Comparison of ENCODE assay signal across 16 cellular contexts in genomic region chr5:132057498-132058255, GRCh38. TPM values are rescaled to one million over a fixed set of nuclear protein-coding genes. Genes with fewer than 3 reads are reported as not detected.
DNase-seq lines count a peak whose midpoint lies in the region; TF ChIP-seq lines count a peak whose summit lies in the region.
"Had no signal": no experiment of that assay in that cellular context is flagged by ENCODE, and none has a peak within 500 bp of the region (broad histone marks: within the 10 kb centered on the region; RNA-seq: fewer than 3 reads in every experiment).

No MANE protein-coding gene starts in this region.

- no peak overlapping the region for H3K9ac ChIP-seq in mammary epithelial cell (ENCODE audit: insufficient read depth, low read length)

- no peaks in the 10 kb centered on the region for H3K4me1 ChIP-seq in sigmoid colon
- no peaks in the 10 kb centered on the region for H3K4me1 ChIP-seq in mammary epithelial cell (ENCODE audit: insufficient read depth, low read length)

- TF ChIP-seq EP300 in sigmoid colon (IDR thresholded peaks at IDR 0.05), result no peak

- CTCF ChIA-PET in mammary epithelial cell (lab: Charles Lee; ENCODE audit: low non-redundant PET), result no interaction called here

- dilution Hi-C loops in mammary epithelial cell (cut with HindIII; ENCODE audit: low sequenced_read_pairs), result no loop called here

- DNase-seq in activated effector memory CD4-positive, alpha-beta T cell treated with anti-CD3 and anti-CD28 coated beads, Interleukin-2, amount 50 U/mL, for 16 hours, result peak; percentile 53
- DNase-seq in activated effector memory CD4-positive, alpha-beta T cell treated with Interleukin-2 at 50 U/mL for 16 hours, result no peak
- DNase-seq in activated CD8-positive, alpha-beta memory T cell treated with anti-CD3 and anti-CD28 coated beads, Interleukin-2, amount 50 U/mL, for 4 hours, result peak; percentile 9
- DNase-seq in endothelial cell (ENCODE audit: low spot score), result no peak
- peak; percentile 36 for DNase-seq in sigmoid colon
- no peak for DNase-seq in mammary epithelial cell
- no peak for DNase-seq in Ammon's horn (ENCODE audit: low spot score)
- no peak for DNase-seq in kidney tubule cell (ENCODE audit: low spot score)
- DNase-seq: foreskin fibroblast; MG63; NCI-H2081 treated with DMSO at 0.1 percent for 48 hours; NCI-H69; stimulated activated CD4-positive, alpha-beta T cell treated with anti-CD3 and anti-CD28 coated beads, Interleukin-4, amount 100 ng/mL, for 24 hours had no signal

- no peaks in the 10 kb centered on the region for H3K79me2 ChIP-seq in mammary epithelial cell (ENCODE audit: insufficient read depth, low read length)

- intact Hi-C loops in sigmoid colon (cut with DNase I), result no loop called here
- intact Hi-C loops in mammary epithelial cell (cut with micrococcal nuclease), result no loop called here

- H3K4me3 Mint-ChIP-seq in endothelial cell (ENCODE audit: unreplicated experiment), result no peak overlapping the region

- no peak for TF ChIP-seq POLR2A in sigmoid colon (IDR thresholded peaks at IDR 0.05)

- H2AFZ ChIP-seq in mammary epithelial cell (ENCODE audit: low read depth, low read length), result no peak overlapping the region

- no TSS peak for BruUV-seq in mammary epithelial cell (replicated peaks; lab: Mats Ljungman, UMichigan)

- H3K27me3 ChIP-seq in sigmoid colon, result no peaks in the 10 kb centered on the region
- H3K27me3 ChIP-seq in mammary epithelial cell (ENCODE audit: insufficient read depth, low read length), result no peaks in the 10 kb centered on the region
- H3K27me3 ChIP-seq: cardiac muscle cell, MG63 had no signal

- in situ Hi-C loops in mammary epithelial cell (cut with MboI; ENCODE audit: low sequenced_read_pairs in 2 of 2), result loop anchor here in 1 of 2 donors (25.0 kb wide), 1 partner anchor 455 kb away; no protein-coding TSS in a partner anchor

- H3K9me3 ChIP-seq in sigmoid colon (no peaks in the 10 kb centered on the region), mammary epithelial cell (replicated peaks; ENCODE audit: insufficient read depth, low read length) (no peaks in the 10 kb centered on the region)
- H3K9me3 ChIP-seq: MG63, neutrophil had no signal

- H3K27me3 Mint-ChIP-seq in endothelial cell (ENCODE audit: unreplicated experiment), result peaks cover 15% of the 10 kb centered on the region

- H3K27ac ChIP-seq in sigmoid colon (no peak overlapping the region), mammary epithelial cell (ENCODE audit: insufficient read depth, low read depth, low read length) (no peak overlapping the region)
- H3K27ac ChIP-seq: cardiac muscle cell, neutrophil had no signal

- no peaks in the 10 kb centered on the region for H3K36me3 ChIP-seq in sigmoid colon
- no peaks in the 10 kb centered on the region for H3K36me3 ChIP-seq in mammary epithelial cell (ENCODE audit: insufficient read depth, low read length)
- H3K36me3 ChIP-seq: cardiac muscle cell, MG63, neutrophil had no signal

- peak overlapping the region; percentile 36 for H3K27ac Mint-ChIP-seq in endothelial cell (ENCODE audit: unreplicated experiment)

- no peaks in the 10 kb centered on the region for H4K20me1 ChIP-seq in mammary epithelial cell (ENCODE audit: insufficient read depth, low read length)

- H3K4me3 ChIP-seq in sigmoid colon (no peak overlapping the region), mammary epithelial cell (replicated peaks in 1 of 3; ENCODE audit: insufficient read depth in 1 of 3, low read depth in 2 of 3, low read length in 3 of 3) (no peak overlapping the region)
- H3K4me3 ChIP-seq: cardiac muscle cell, MG63 had no signal

- H3K4me1 Mint-ChIP-seq in endothelial cell (ENCODE audit: unreplicated experiment), result no peaks in the 10 kb centered on the region

- no peaks in the 10 kb centered on the region for H3K36me3 Mint-ChIP-seq in endothelial cell (ENCODE audit: low read depth, unreplicated experiment)

- TF ChIP-seq CTCF in endothelial cell (IDR thresholded peaks at IDR 0.05; ENCODE audit: unreplicated experiment) (no peak), sigmoid colon (IDR thresholded peaks at IDR 0.05) (no peak), mammary epithelial cell (conservative IDR thresholded peaks at IDR 0.05 in 1 of 2, IDR thresholded peaks at IDR 0.05 in 1 of 2; ENCODE audit: extremely low read depth in 1 of 2, insufficient read depth in 1 of 2, low read depth in 1 of 2, low read length in 2 of 2) (no peak)

- no peak overlapping the region for H3K4me2 ChIP-seq in mammary epithelial cell (ENCODE audit: insufficient read depth, low read depth, low read length)

- H3K9me3 Mint-ChIP-seq in endothelial cell (ENCODE audit: unreplicated experiment), result no peaks in the 10 kb centered on the region

- WGBS in sigmoid colon, 2 donors, result 85 to 91% methylated on average over 12 of the region's 12 CpGs
- 86% methylated on average over 12 of the region's 12 CpGs for WGBS in mammary epithelial cell (ENCODE audit: low coverage, missing lambda C conversion rate)

RNA-seq across cellular contexts. Expression of gene IL3, which starts 2.8 kb away (rescaled TPM):
- not detected for total RNA-seq in endothelial cell (ENCODE audit: unreplicated experiment)
- not detected for total RNA-seq in sigmoid colon
- not detected for polyA plus RNA-seq in sigmoid colon
- not detected for total RNA-seq in mammary epithelial cell
- polyA plus RNA-seq in mammary epithelial cell, result not detected
- not detected for polyA minus RNA-seq in mammary epithelial cell
- total RNA-seq: cardiac muscle cell, urinary bladder had no signal
- polyA plus RNA-seq: cardiac muscle cell, urinary bladder had no signal

RNA-seq across cellular contexts. Expression of gene CSF2, which starts 15.9 kb away (rescaled TPM):
- total RNA-seq in endothelial cell (ENCODE audit: unreplicated experiment), result not detected
- total RNA-seq in sigmoid colon, result not detected
- 1 to 10 TPM in 1 of 3 donors, not detected in 2; 1.1 TPM for polyA plus RNA-seq in sigmoid colon
- 10 to 100 TPM in 1 of 2 donors, not detected in 1; 12.8 TPM for total RNA-seq in mammary epithelial cell
- 7.2 TPM for polyA plus RNA-seq in mammary epithelial cell
- 3.0 TPM for polyA minus RNA-seq in mammary epithelial cell
- total RNA-seq: cardiac muscle cell, urinary bladder had no signal
- polyA plus RNA-seq: cardiac muscle cell, urinary bladder had no signal

RNA-seq across cellular contexts. Expression of gene ACSL6, which starts 46.2 kb away (rescaled TPM):
- total RNA-seq in endothelial cell (ENCODE audit: unreplicated experiment) (0.80 TPM), sigmoid colon (1 to 10 TPM in 2 of 4 donors, under 1 TPM in 2; 0.16 to 2.2 (median 1.2) TPM), mammary epithelial cell (under 1 TPM in 1 of 2 donors, not detected in 1; 0.33 TPM)
- polyA plus RNA-seq in sigmoid colon (1 to 10 TPM in 1 of 3 donors, not detected in 2; 5.5 TPM), mammary epithelial cell (0.10 TPM)
- not detected for polyA minus RNA-seq in mammary epithelial cell

Comparison
In these comparisons a context has a peak if more than half of its experiments do, and no peak if none do; other contexts are left out.
1. DNase-seq: peak in activated effector memory CD4-positive, alpha-beta T cell treated with anti-CD3 and anti-CD28 coated beads, Interleukin-2, amount 50 U/mL, for 16 hours (single experiment), activated CD8-positive, alpha-beta memory T cell treated with anti-CD3 and anti-CD28 coated beads, Interleukin-2, amount 50 U/mL, for 4 hours (single experiment) and sigmoid colon (single experiment); none in activated effector memory CD4-positive, alpha-beta T cell treated with Interleukin-2 at 50 U/mL for 16 hours (single experiment), endothelial cell (single experiment), mammary epithelial cell (single experiment), Ammon's horn (single experiment) and kidney tubule cell (single experiment).